Comparison of ENCODE assay signal across 1 cellular context in genomic region chr22:27993774-27994350, GRCh38.
TF ChIP-seq lines count a peak whose summit lies in the region.

No MANE protein-coding gene starts in this region.

TF ChIP-seq in H1, 55 proteins besides CTCF, POLR2A, EP300 and RAD21:
- TF ChIP-seq KDM4A (IDR thresholded peaks at IDR 0.05; ENCODE audit: low read depth, low read length, severe bottlenecking), result no peak
- no peak for TF ChIP-seq RXRA (IDR thresholded peaks at IDR 0.05; ENCODE audit: insufficient read depth, low read depth, low read length)
